In genomic region chr12:92288533-92288932, GRCh38 we compare ENCODE assay signal across 23 cellular contexts.
DNase-seq lines count a peak whose midpoint lies in the region; ATAC-seq and TF ChIP-seq lines count a peak whose summit lies in the region.
"Had no signal": no experiment of that assay in that cellular context is flagged by ENCODE, and none has a peak within 500 bp of the region (broad histone marks: within the 10 kb centered on the region; RNA-seq: fewer than 3 reads in every experiment).

No MANE protein-coding gene starts in this region.

- in situ Hi-C loops in GM23248 (cut with MboI) (no loop called here), SK-MEL-5 (cut with HindIII; ENCODE audit: low pct_unique_long_range_greater_than_20kb, low sequenced_read_pairs) (no loop called here)

- no peak overlapping the region for H3K4me2 ChIP-seq in GM23248 (ENCODE audit: unreplicated experiment)
- H3K4me2 ChIP-seq: KMS-11, SK-N-SH had no signal

- no peak overlapping the region for H3K9ac ChIP-seq in GM23248
- H3K9ac ChIP-seq: KMS-11, SK-N-SH had no signal

- TF ChIP-seq CTCF in heart right ventricle (IDR thresholded peaks at IDR 0.05) (no peak), coronary artery (IDR thresholded peaks at IDR 0.05) (no peak)

- DNase-seq in GM23248 (no peak), SK-MEL-5 (ENCODE audit: low read depth, low spot score) (peak; percentile 99), heart right ventricle (peak in 1 of 2 donors; percentile 7), putamen (ENCODE audit: low spot score) (peak; percentile 40), coronary artery (ENCODE audit: low spot score) (no peak), DMS114 treated with DMSO at 0.1 percent for 48 hours (lab: John Stamatoyannopoulos, UW; ENCODE audit: unreplicated experiment) (no peak), COR-L47 (lab: John Stamatoyannopoulos, UW) (no peak)
- no peak for DNase-seq in activated naive CD4-positive, alpha-beta T cell treated with Interleukin-2 at 50 U/mL for 16 hours
- DNase-seq: brain microvascular endothelial cell, Calu3, cortex of kidney, kidney glomerular epithelial cell, NCI-H1092 treated with DMSO at 0.1 percent for 48 hours, NCI-H774, Peyer's patch, retina, SK-N-SH, T1000, transverse colon had no signal

- WGBS in GM23248 (ENCODE audit: low coverage in 1 of 2, low lambda C conversion rate in 2 of 2, missing lambda C conversion rate in 2 of 2), 2 experiments = 99 to 100% methylated on average over 8 of the region's 8 CpGs
- WGBS in heart right ventricle, 2 donors = 80 to 82% methylated on average over 8 of the region's 8 CpGs

- H3K36me3 ChIP-seq in GM23248 (ENCODE audit: low read depth) = no peaks in the 10 kb centered on the region
- H3K36me3 ChIP-seq in heart right ventricle = no peaks in the 10 kb centered on the region
- H3K36me3 ChIP-seq: brain microvascular endothelial cell, Peyer's patch, transverse colon had no signal

- no peaks in the 10 kb centered on the region for H4K20me1 ChIP-seq in GM23248 (ENCODE audit: insufficient read depth)

- intact Hi-C loops in heart right ventricle (cut with DNase I) = loop anchor here in 1 of 10 donors (10.0 kb wide), 1 partner anchor 216 kb away; no protein-coding TSS in a partner anchor

- peaks cover 30% of the 10 kb centered on the region for H3F3A ChIP-seq in GM23248 (ENCODE audit: insufficient read depth)

- ATAC-seq in heart right ventricle = peak in 7 of 8 donors; percentile 19 to 82 (median 53)
- ATAC-seq: activated CD4-positive, CD25-positive, alpha-beta regulatory T cell treated with anti-CD3 and anti-CD28 coated beads, Interleukin-2, amount 50 U/mL, for 24 hours; activated T-helper 17 cell treated with anti-CD3 and anti-CD28 coated beads, Interleukin-2, amount 50 U/mL, for 72 hours; stimulated activated effector memory CD8-positive, alpha-beta T cell treated with anti-CD3 and anti-CD28 coated beads, Interleukin-12 subunit alpha, Interleukin-12 subunit beta, amount 100 ng/mL, for 72 hours had no signal

- H3K4me3 ChIP-seq in GM23248 (no peak overlapping the region), heart right ventricle (no peak overlapping the region), coronary artery (no peak overlapping the region)
- H3K4me3 ChIP-seq: Peyer's patch, transverse colon had no signal

- no peak overlapping the region for H3K27ac ChIP-seq in GM23248
- H3K27ac ChIP-seq in heart right ventricle = peak overlapping the region in 6 of 10 donors; percentile 31 to 52 (median 38)
- no peak overlapping the region for H3K27ac ChIP-seq in coronary artery
- H3K27ac ChIP-seq: brain microvascular endothelial cell, KMS-11, Peyer's patch, transverse colon had no signal

- H3K27me3 ChIP-seq in GM23248 (replicated peaks; ENCODE audit: insufficient read depth) (no peaks in the 10 kb centered on the region), heart right ventricle (no peaks in the 10 kb centered on the region)
- H3K27me3 ChIP-seq: brain microvascular endothelial cell, Peyer's patch, transverse colon had no signal

- peak overlapping the region; percentile 56; the same call in 1 of the 2 replicates for H2AFZ ChIP-seq in GM23248

- no peaks in the 10 kb centered on the region for H3K79me2 ChIP-seq in GM23248 (ENCODE audit: insufficient read depth)

- H3K9me2 ChIP-seq in GM23248 (ENCODE audit: insufficient read depth) = no peaks in the 10 kb centered on the region
- H3K9me2 ChIP-seq: SK-N-SH had no signal

- H3K9me3 ChIP-seq in GM23248 (ENCODE audit: low read depth) = no peaks in the 10 kb centered on the region
- no peaks in the 10 kb centered on the region for H3K9me3 ChIP-seq in heart right ventricle
- H3K9me3 ChIP-seq: Peyer's patch, SK-N-SH, transverse colon had no signal

- H3K4me1 ChIP-seq in GM23248 (ENCODE audit: insufficient read depth) = peaks cover 23% of the 10 kb centered on the region
- H3K4me1 ChIP-seq in heart right ventricle = peaks cover 0 to 5% (median 0%) of the 10 kb centered on the region in 9 donors
- H3K4me1 ChIP-seq: Peyer's patch, transverse colon had no signal

Comparison
In these comparisons a context has a peak if more than half of its experiments do, and no peak if none do; other contexts are left out.
1. DNase-seq: peak in SK-MEL-5 (single experiment) and putamen (single experiment); none in GM23248 (single experiment), activated naive CD4-positive, alpha-beta T cell treated with Interleukin-2 at 50 U/mL for 16 hours (single experiment), coronary artery (single experiment), DMS114 treated with DMSO at 0.1 percent for 48 hours (single experiment) and COR-L47 (single experiment).
2. H3K27ac ChIP-seq: peak in heart right ventricle (6 of 10); none in GM23248 (single experiment) and coronary artery (0 of 2).